In the genomic region with DNA sequence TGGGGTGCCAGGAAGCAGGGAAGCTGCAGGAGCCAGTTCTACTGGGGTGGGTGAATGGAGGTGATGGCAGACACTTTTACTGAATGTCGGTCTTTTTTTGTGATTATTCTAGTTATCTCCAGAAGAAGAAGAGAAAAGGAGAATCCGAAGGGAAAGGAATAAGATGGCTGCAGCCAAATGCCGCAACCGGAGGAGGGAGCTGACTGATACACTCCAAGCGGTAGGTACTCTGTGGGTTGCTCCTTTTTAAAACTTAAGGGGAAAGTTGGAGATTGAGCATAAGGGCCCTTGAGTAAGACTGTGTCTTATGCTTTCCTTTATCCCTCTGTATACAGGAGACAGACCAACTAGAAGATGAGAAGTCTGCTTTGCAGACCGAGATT, we compare ENCODE assay signal across 1 cellular context.
TF ChIP-seq lines count a peak whose summit lies in the region.

No MANE protein-coding gene starts in this region.

TF ChIP-seq in GM12878, 131 proteins besides CTCF, POLR2A, EP300 and RAD21 (continued from another document):
- TF ChIP-seq, protein P1, sequence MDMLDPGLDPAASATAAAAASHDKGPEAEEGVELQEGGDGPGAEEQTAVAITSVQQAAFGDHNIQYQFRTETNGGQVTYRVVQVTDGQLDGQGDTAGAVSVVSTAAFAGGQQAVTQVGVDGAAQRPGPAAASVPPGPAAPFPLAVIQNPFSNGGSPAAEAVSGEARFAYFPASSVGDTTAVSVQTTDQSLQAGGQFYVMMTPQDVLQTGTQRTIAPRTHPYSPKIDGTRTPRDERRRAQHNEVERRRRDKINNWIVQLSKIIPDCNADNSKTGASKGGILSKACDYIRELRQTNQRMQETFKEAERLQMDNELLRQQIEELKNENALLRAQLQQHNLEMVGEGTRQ (IDR thresholded peaks at IDR 0.05; ENCODE audit: borderline replicate concordance, low read depth, low read length) = no peak
- TF ChIP-seq EGR1 (IDR thresholded peaks at IDR 0.05; ENCODE audit: borderline replicate concordance in 1 of 2, low read depth in 2 of 2, low read length in 2 of 2) (no peak), BRCA1 (IDR thresholded peaks at IDR 0.05; ENCODE audit: low read depth, low read length) (no peak)
